8 cellular contexts compared by ENCODE assay signal in genomic region chr7:55964802-55965470, GRCh38. TPM values are rescaled to one million over a fixed set of nuclear protein-coding genes. Genes with fewer than 3 reads are reported as not detected.
DNase-seq lines count a peak whose midpoint lies in the region; ATAC-seq and TF ChIP-seq lines count a peak whose summit lies in the region.

No MANE protein-coding gene starts in this region.

- CTCF ChIA-PET in OCI-LY7 (lab: Charles Lee; ENCODE audit: unreplicated experiment) = no interaction called here

- no TSS peak for BruUV-seq in OCI-LY7 (replicated peaks; lab: Mats Ljungman, UMichigan)

- H3K4me2 ChIP-seq in BLaER1 treated with 17β-estradiol and CSF1 and Interleukin-3, amounts not matched to agents 10 nM and 100 nM = peak overlapping the region; percentile 70 to 93 (median 81)
- H3K4me2 ChIP-seq in OCI-LY7 (ENCODE audit: low read length) = peak overlapping the region; percentile 87

- peak overlapping the region; percentile 91 to 99 (median 96) for H3K9ac ChIP-seq in BLaER1 treated with 17β-estradiol and CSF1 and Interleukin-3, amounts not matched to agents 10 nM and 100 nM

- peak overlapping the region; percentile 53 to 93 (median 81) for H3K4me3 ChIP-seq in BLaER1 treated with 17β-estradiol and CSF1 and Interleukin-3, amounts not matched to agents 10 nM and 100 nM
- peak overlapping the region; percentile 90 for H3K4me3 ChIP-seq in OCI-LY7 (ENCODE audit: low read depth, low read length, poor library complexity, severe bottlenecking)
- H3K4me3 ChIP-seq in thyroid gland (replicated peaks in 1 of 3) = peak overlapping the region; percentile 4 to 63 (median 45)

- peak overlapping the region; percentile 90 to 97 (median 94) for H3K27ac ChIP-seq in BLaER1 treated with 17β-estradiol and CSF1 and Interleukin-3, amounts not matched to agents 10 nM and 100 nM
- H3K27ac ChIP-seq in OCI-LY7 (ENCODE audit: low read depth, low read length, poor library complexity, severe bottlenecking) = peak overlapping the region; percentile 28
- H3K27ac ChIP-seq in thyroid gland = peak overlapping the region; percentile 89 to 98 (median 95)

- H3K9me2 ChIP-seq in OCI-LY7 (ENCODE audit: insufficient read depth, low read length) = no peaks in the 10 kb centered on the region

- no peak for TF ChIP-seq CTCF in OCI-LY7 (conservative IDR thresholded peaks at IDR 0.05; ENCODE audit: low read length)
- TF ChIP-seq CTCF in thyroid gland (IDR thresholded peaks at IDR 0.05) = no peak

- H3K27me3 ChIP-seq in BLaER1 treated with 17β-estradiol and CSF1 and Interleukin-3, amounts not matched to agents 10 nM and 100 nM = no peaks in the 10 kb centered on the region
- no peaks in the 10 kb centered on the region for H3K27me3 ChIP-seq in thyroid gland

- peak; percentile 40 for DNase-seq in OCI-LY7 (ENCODE audit: low spot score)
- DNase-seq in activated gamma-delta T cell treated with Interleukin-2 at 50 U/mL for 16 hours = peak; percentile 23
- DNase-seq in globus pallidus (ENCODE audit: low spot score) = peak; percentile 77
- peak; percentile 50 for DNase-seq in occipital lobe (lab: John Stamatoyannopoulos, UW)
- DNase-seq in thyroid gland = peak; percentile 84

- peaks cover 35 to 43% (median 37%) of the 10 kb centered on the region in 11 experiments for H3K36me3 ChIP-seq in BLaER1 treated with 17β-estradiol and CSF1 and Interleukin-3, amounts not matched to agents 10 nM and 100 nM
- H3K36me3 ChIP-seq in OCI-LY7 (ENCODE audit: insufficient read depth, low read length) = peaks cover 5% of the 10 kb centered on the region; the same call in 1 of the 2 replicates
- no peaks in the 10 kb centered on the region for H3K36me3 ChIP-seq in thyroid gland

- H3K4me1 ChIP-seq in BLaER1 treated with 17β-estradiol and CSF1 and Interleukin-3, amounts not matched to agents 10 nM and 100 nM = peaks cover 15 to 30% (median 27%) of the 10 kb centered on the region in 10 experiments; a peak in 19 of 20 replicates
- H3K4me1 ChIP-seq in OCI-LY7 (ENCODE audit: insufficient read depth, low read length, poor library complexity, severe bottlenecking) (peaks cover 13% of the 10 kb centered on the region), thyroid gland (peaks cover 8 to 20% of the 10 kb centered on the region in 2 donors)

- H4K20me1 ChIP-seq in BLaER1 treated with 17β-estradiol and CSF1 and Interleukin-3, amounts not matched to agents 10 nM and 100 nM = peaks cover 0 to 44% (median 10%) of the 10 kb centered on the region in 11 experiments; a peak in 14 of 22 replicates
- no peaks in the 10 kb centered on the region for H4K20me1 ChIP-seq in OCI-LY7 (ENCODE audit: insufficient read depth, low read length)

- peak in 1 of 2 donors; percentile 68 for TF ChIP-seq POLR2A in thyroid gland (IDR thresholded peaks at IDR 0.05)

- 2 to 4% methylated on average over 15 to 31 of the region's 49 CpGs for WGBS in thyroid gland, 2 donors

- ATAC-seq in GM19025 (IDR thresholded peaks at IDR 0.05; ENCODE audit: low read depth, unreplicated experiment) (peak; percentile 85), HG03175 (IDR thresholded peaks at IDR 0.05; ENCODE audit: unreplicated experiment) (peak; percentile 65)

- intact Hi-C loops in OCI-LY7 (cut with micrococcal nuclease; ENCODE audit: unreplicated experiment) = loop anchor here (1.0 to 10.0 kb wide), 4 partner anchors 63 to 324 kb away; partner anchors contain the start of genes CCT6A and PSPH
- intact Hi-C loops in thyroid gland (cut with DNase I) = no loop called here

- H2AFZ ChIP-seq in OCI-LY7 (ENCODE audit: low read length) = peak overlapping the region; percentile 54

- H3K9me3 ChIP-seq in BLaER1 treated with 17β-estradiol and CSF1 and Interleukin-3, amounts not matched to agents 10 nM and 100 nM (replicated peaks in 1 of 11) = peaks cover 0 to 15% (median 0%) of the 10 kb centered on the region in 11 experiments; a peak in 8 of 22 replicates
- H3K9me3 ChIP-seq in OCI-LY7 (ENCODE audit: low read length) (no peaks in the 10 kb centered on the region), thyroid gland (no peaks in the 10 kb centered on the region)

- H3K79me2 ChIP-seq in OCI-LY7 (ENCODE audit: insufficient read depth, low read depth, low read length) = peaks cover 14% of the 10 kb centered on the region; the same call in 1 of the 2 replicates

- POLR2A ChIA-PET in OCI-LY7 (lab: Charles Lee) = interaction anchor here (0.7 to 1.5 kb wide), 3 partner anchors 14 to 141 kb away, joined by 3 read pairs; partner anchors contain the start of gene CHCHD2

RNA-seq across cellular contexts. Expression of gene NIPSNAP2, which starts 0.6 kb away (rescaled TPM):
- 28.9 and 35.9 TPM in 2 replicates for total RNA-seq in OCI-LY7 (2014; rRNA removed; shearing (Covaris generic))
- 49.9 and 53.1 TPM in 2 replicates for total RNA-seq in OCI-LY7 (2022)
- total RNA-seq in occipital lobe = 29.3 TPM
- 100 to 1,000 TPM; 142 to 203 (median 175) TPM for total RNA-seq in thyroid gland

RNA-seq across cellular contexts. Expression of gene MRPS17, which starts 13.3 kb away (rescaled TPM):
- total RNA-seq in OCI-LY7 (2014; rRNA removed; shearing (Covaris generic)) = 24.9 and 27.8 TPM in 2 replicates
- 18.0 and 23.2 TPM in 2 replicates for total RNA-seq in OCI-LY7 (2022)
- 32.3 TPM for total RNA-seq in occipital lobe
- total RNA-seq in thyroid gland = 10 to 100 TPM in 2 of 4 donors, 1 to 10 TPM in 2; 8.7 to 11.2 (median 9.7) TPM

Comparison
In these comparisons a context has a peak if more than half of its experiments do, and no peak if none do; other contexts are left out.
1. Peak in every context shown above with its lines: DNase-seq, ATAC-seq, H3K4me3 ChIP-seq and H3K27ac ChIP-seq.
2. H3K27ac ChIP-seq: peak in every context shown above with its lines; median percentile 95 in thyroid gland; 94 in BLaER1 treated with 17β-estradiol and CSF1 and Interleukin-3, amounts not matched to agents 10 nM and 100 nM; 28 in OCI-LY7.
3. DNase-seq: peak in every context shown above with its lines; median percentile 84 in thyroid gland; 77 in globus pallidus; 50 in occipital lobe; 40 in OCI-LY7; 23 in activated gamma-delta T cell treated with Interleukin-2 at 50 U/mL for 16 hours.